Comparison of ENCODE assay signal across 8 cellular contexts in genomic region chr12:48851883-48852733, GRCh38. TPM values are rescaled to one million over a fixed set of nuclear protein-coding genes. Genes with fewer than 3 reads are reported as not detected.
A peak's percentile ranks its signal among the peaks of the same experiment; 100 is the strongest.
DNase-seq lines count a peak whose midpoint lies in the region; ATAC-seq and TF ChIP-seq lines count a peak whose summit lies in the region.

Gene DDX23, minus strand, starts transcription at chr12:48852163. Its CDS starts 6,381 bp downstream, at chr12:48845782.

- peaks cover 0 to under 1% (median 0%) of the 10 kb centered on the region in 4 donors for H3K36me3 ChIP-seq in liver (ENCODE audit: control insufficient read depth in 4 of 4, insufficient read depth in 3 of 4, low read depth in 1 of 4, low read length in 3 of 4)

- H3K9me3 ChIP-seq in liver (ENCODE audit: control insufficient read depth in 4 of 4, low read length in 3 of 4), result no peaks in the 10 kb centered on the region

- peak; percentile 40 to 57 for TF ChIP-seq RAD21 in liver (IDR thresholded peaks at IDR 0.05)

- peak within 1 kb of the TSS; percentile 94 to 99 (median 97) for H3K4me3 ChIP-seq in liver (ENCODE audit: low read depth in 1 of 3, low read length in 3 of 3)

- under 1% methylated on average over 53 of the region's 53 CpGs for WGBS in liver

- ATAC-seq in GM19395 (IDR thresholded peaks at IDR 0.05; ENCODE audit: unreplicated experiment) (peak; percentile 94), HG03565 (IDR thresholded peaks at IDR 0.05; ENCODE audit: unreplicated experiment) (peak; percentile 89)

- H3K27ac ChIP-seq in C4-2B (peak within 1 kb of the TSS; percentile 93), liver (ENCODE audit: low read depth in 1 of 2, low read length in 2 of 2) (peak within 1 kb of the TSS; percentile 79 to 86)

- no peak for TF ChIP-seq CTCF in C4-2B (conservative IDR thresholded peaks at IDR 0.05)
- TF ChIP-seq CTCF in liver (IDR thresholded peaks at IDR 0.05; ENCODE audit: low read depth, low read length, missing input control), result no peak

- DNase-seq in NCI-H774 (lab: John Stamatoyannopoulos, UW) (peak; percentile 99), dermis microvascular lymphatic vessel endothelial cell (ENCODE audit: low read depth in 2 of 2) (peak; percentile 92 to 98)
- peak; percentile 91 for DNase-seq in activated CD4-positive, alpha-beta T cell treated with anti-CD3 and anti-CD28 coated beads, Interleukin-2, amount 50 U/mL, for 4 hours
- DNase-seq in stimulated activated CD4-positive, alpha-beta T cell treated with anti-CD3 and anti-CD28 coated beads, Interleukin-4, amount 100 ng/mL, for 24 hours, result peak; percentile 93

- no peaks in the 10 kb centered on the region for H3K27me3 ChIP-seq in liver (ENCODE audit: control insufficient read depth in 4 of 4, insufficient read depth in 4 of 4, low read length in 3 of 4)

- peak within 1 kb of the TSS; percentile 90 to 98 for H3K9ac ChIP-seq in liver (ENCODE audit: low read depth in 1 of 2, low read length in 2 of 2)

- H3K4me1 ChIP-seq in liver (ENCODE audit: control insufficient read depth in 4 of 4, insufficient read depth in 4 of 4, low read length in 3 of 4), result peaks cover 2 to 24% (median 20%) of the 10 kb centered on the region in 4 donors

TF ChIP-seq in liver, 16 proteins besides CTCF, POLR2A, EP300 and RAD21:
- TF ChIP-seq SP1 (IDR thresholded peaks at IDR 0.05) (peak; percentile 85), ATF3 (IDR thresholded peaks at IDR 0.05) (no peak), GABPA (IDR thresholded peaks at IDR 0.05 in 1 of 2, conservative IDR thresholded peaks at IDR 0.05 in 1 of 2) (peak in 1 of 2 donors; percentile 86), EGR1 (IDR thresholded peaks at IDR 0.05; ENCODE audit: low read depth in 2 of 2) (peak in 1 of 2 donors; percentile 68), RXRA (IDR thresholded peaks at IDR 0.05) (peak; percentile 40 to 59), HNF4A (conservative IDR thresholded peaks at IDR 0.05) (peak in 1 of 2 donors; percentile 33), YY1 (IDR thresholded peaks at IDR 0.05) (peak; percentile 99), FOXA1 (IDR thresholded peaks at IDR 0.05) (peak; percentile 41), MAX (IDR thresholded peaks at IDR 0.05) (peak; percentile 91), FOXA2 (IDR thresholded peaks at IDR 0.05) (no peak), JUND (IDR thresholded peaks at IDR 0.05) (peak; percentile 41 to 57), TAF1 (conservative IDR thresholded peaks at IDR 0.05) (no peak), HNF4G (IDR thresholded peaks at IDR 0.05) (no peak), ZBTB33 (IDR thresholded peaks at IDR 0.05) (peak; percentile 95), REST (IDR thresholded peaks at IDR 0.05) (peak; percentile 60), NR2F2 (IDR thresholded peaks at IDR 0.05) (peak; percentile 21)

RNA-seq across cellular contexts. Expression of gene DDX23, which starts in this region (rescaled TPM):
- total RNA-seq in dermis microvascular lymphatic vessel endothelial cell (60.0 and 67.6 TPM in 2 replicates), liver (10 to 100 TPM; 34.4 to 60.6 TPM)
- 10 to 100 TPM; 16.9 to 25.1 TPM for polyA plus RNA-seq in liver

Comparison
In these comparisons a context has a peak if more than half of its experiments do, and no peak if none do; other contexts are left out.
1. Peak in every context shown above with its lines: DNase-seq, ATAC-seq, H3K4me3 ChIP-seq and H3K27ac ChIP-seq.